Comparison of ENCODE assay signal across 19 cellular contexts in the genomic region with DNA sequence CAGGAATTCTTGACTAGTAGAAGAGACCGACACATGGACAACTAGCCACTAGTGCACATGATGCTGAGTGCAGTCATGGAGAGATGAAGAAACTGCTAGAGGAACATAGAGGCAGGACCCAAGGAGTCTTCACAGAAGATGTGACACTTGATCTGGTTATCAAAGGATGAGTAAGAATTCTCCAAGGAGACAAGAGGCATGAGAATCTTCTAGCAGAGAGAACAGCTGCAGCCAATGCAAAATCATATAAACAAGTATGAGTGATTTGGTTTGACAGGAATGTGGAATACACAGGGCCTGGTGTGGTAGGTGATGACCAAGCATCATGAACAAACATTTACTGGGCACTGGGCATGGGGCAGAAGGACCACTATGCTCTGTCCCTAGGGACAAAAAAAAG.
DNase-seq lines count a peak whose midpoint lies in the region; ATAC-seq and TF ChIP-seq lines count a peak whose summit lies in the region.
"Had no signal": no experiment of that assay in that cellular context is flagged by ENCODE, and none has a peak within 500 bp of the region (broad histone marks: within the 10 kb centered on the region; RNA-seq: fewer than 3 reads in every experiment).

No MANE protein-coding gene starts in this region.

- no peak overlapping the region for H3K4ac ChIP-seq in mesenchymal stem cell (ENCODE audit: low read depth in 1 of 2, low read length in 2 of 2)

- no peak overlapping the region for H3K14ac ChIP-seq in mesenchymal stem cell (ENCODE audit: low read length in 2 of 2)

- H2AFZ ChIP-seq in ACC112 (ENCODE audit: low read length, unreplicated experiment): no peak overlapping the region
- no peak overlapping the region for H2AFZ ChIP-seq in mesenchymal stem cell (ENCODE audit: low read depth, low read length)

- no peak overlapping the region for H2BK12ac ChIP-seq in mesenchymal stem cell (ENCODE audit: low read length in 2 of 2)

- no peak overlapping the region for H3K18ac ChIP-seq in mesenchymal stem cell (ENCODE audit: low read depth in 1 of 2, low read length in 2 of 2)

- H2BK5ac ChIP-seq in mesenchymal stem cell (ENCODE audit: low read depth, low read length, poor library complexity, severe bottlenecking): no peak overlapping the region

- in situ Hi-C loops in brain microvascular endothelial cell (cut with HindIII; ENCODE audit: low pct_ligation_motif_present, low sequenced_read_pairs): no loop called here

- no peak for ATAC-seq in HG02571 (IDR thresholded peaks at IDR 0.05; ENCODE audit: unreplicated experiment)
- ATAC-seq: SK-N-SH treated with all-trans-retinoic acid at 6 μM for 48 hours had no signal

- H3K27ac ChIP-seq in ACC112 (ENCODE audit: low read depth, low read length) (peak overlapping the region; percentile 80), brain microvascular endothelial cell (no peak overlapping the region), mesenchymal stem cell (ENCODE audit: low read length, poor library complexity, severe bottlenecking) (no peak overlapping the region)
- H3K27ac ChIP-seq: BLaER1 had no signal

- H3K36me3 ChIP-seq in ACC112 (ENCODE audit: insufficient read depth, low read length) (no peaks in the 10 kb centered on the region), brain microvascular endothelial cell (replicated peaks) (no peaks in the 10 kb centered on the region), mesenchymal stem cell (ENCODE audit: control insufficient read depth in 1 of 2, insufficient read depth in 2 of 2, low read depth in 1 of 2, low read length in 2 of 2) (no peaks in the 10 kb centered on the region)
- H3K36me3 ChIP-seq: BLaER1 had no signal

- no peak overlapping the region for H2AK5ac ChIP-seq in mesenchymal stem cell (ENCODE audit: low read length, severe bottlenecking)

- H3K23ac ChIP-seq in mesenchymal stem cell (ENCODE audit: low read length in 2 of 2): no peak overlapping the region

- TF ChIP-seq CTCF in brain microvascular endothelial cell (IDR thresholded peaks at IDR 0.05; ENCODE audit: low read depth, low read length, missing control alignments): no peak

- H3K27me3 ChIP-seq in ACC112 (ENCODE audit: insufficient read depth, low read length) (no peaks in the 10 kb centered on the region), brain microvascular endothelial cell (replicated peaks) (no peaks in the 10 kb centered on the region), mesenchymal stem cell (ENCODE audit: control insufficient read depth in 1 of 2, insufficient read depth in 1 of 2, low read length in 2 of 2) (no peaks in the 10 kb centered on the region)
- H3K27me3 ChIP-seq: BLaER1 had no signal

- no peaks in the 10 kb centered on the region for H3K79me2 ChIP-seq in ACC112 (ENCODE audit: control insufficient read depth, insufficient read depth, low read length, unreplicated experiment)

- no peak overlapping the region for H3K4me2 ChIP-seq in mesenchymal stem cell (ENCODE audit: low read length, poor library complexity, severe bottlenecking)
- H3K4me2 ChIP-seq: BLaER1 had no signal

- H4K91ac ChIP-seq in mesenchymal stem cell (ENCODE audit: low read length): no peak overlapping the region

- H2BK15ac ChIP-seq in mesenchymal stem cell (ENCODE audit: low read depth, poor library complexity, severe bottlenecking): no peak overlapping the region

- no peak overlapping the region for H3K9ac ChIP-seq in mesenchymal stem cell (ENCODE audit: low read length)
- H3K9ac ChIP-seq: BLaER1 had no signal

- H3K79me1 ChIP-seq in mesenchymal stem cell (replicated peaks; ENCODE audit: low read length, poor library complexity, severe bottlenecking): no peaks in the 10 kb centered on the region

- DNase-seq in HS-5 (ENCODE audit: low read depth) (peak; percentile 19), brain microvascular endothelial cell (peak; percentile 34), mesenchymal stem cell (peak; percentile 68), DMS 273 treated with DMSO at 0.1 percent for 48 hours (lab: John Stamatoyannopoulos, UW) (no peak), activated T-cell treated with anti-CD3 and anti-CD28 coated beads for 4 hours (no peak), glomerular visceral epithelial cell (ENCODE audit: extremely low spot score) (no peak)
- DNase-seq: CD4-positive, alpha-beta memory T cell; DMS53; H9; NCI-H187; NCI-H2107; NCI-H510A treated with DMSO at 0.1 percent for 48 hours; NCI-H774; RPMI8226; SHP77 treated with DMSO at 0.1 percent for 48 hours had no signal

- H3K9me3 ChIP-seq in mesenchymal stem cell (ENCODE audit: control insufficient read depth, low read length): no peaks in the 10 kb centered on the region
- H3K9me3 ChIP-seq: BLaER1 had no signal

- H3K4me1 ChIP-seq in ACC112 (ENCODE audit: control insufficient read depth, insufficient read depth, low read length, unreplicated experiment) (peaks cover 40% of the 10 kb centered on the region), mesenchymal stem cell (ENCODE audit: control insufficient read depth, insufficient read depth, low read depth, low read length) (no peaks in the 10 kb centered on the region)
- H3K4me1 ChIP-seq: BLaER1 had no signal

- H3K4me3 ChIP-seq in ACC112 (ENCODE audit: low read depth, low read length) (no peak overlapping the region), brain microvascular endothelial cell (ENCODE audit: low read depth, low read length) (no peak overlapping the region), mesenchymal stem cell (ENCODE audit: insufficient read depth in 1 of 2, low read depth in 1 of 2, low read length in 2 of 2) (no peak overlapping the region)
- H3K4me3 ChIP-seq: BLaER1 had no signal

- H4K8ac ChIP-seq in mesenchymal stem cell (ENCODE audit: low read length): no peak overlapping the region

- no peak overlapping the region for H2BK120ac ChIP-seq in mesenchymal stem cell (ENCODE audit: low read depth, low read length)

- WGBS in mesenchymal stem cell: 86% methylated on average over 1 of the region's 1 CpG

Comparison
In these comparisons a context has a peak if more than half of its experiments do, and no peak if none do; other contexts are left out.
1. DNase-seq: peak in HS-5 (single experiment), brain microvascular endothelial cell (single experiment) and mesenchymal stem cell (single experiment); none in DMS 273 treated with DMSO at 0.1 percent for 48 hours (single experiment), activated T-cell treated with anti-CD3 and anti-CD28 coated beads for 4 hours (single experiment) and glomerular visceral epithelial cell (single experiment).